ENCODE assay signal across 11 cellular contexts in genomic region chr7:50591480-50592438, GRCh38. TPM values are rescaled to one million over a fixed set of nuclear protein-coding genes. Genes with fewer than 3 reads are reported as not detected.
DNase-seq lines count a peak whose midpoint lies in the region; ATAC-seq and TF ChIP-seq lines count a peak whose summit lies in the region.
"Had no signal": no experiment of that assay in that cellular context is flagged by ENCODE, and none has a peak within 500 bp of the region (broad histone marks: within the 10 kb centered on the region; RNA-seq: fewer than 3 reads in every experiment).

No MANE protein-coding gene starts in this region.

- DNase-seq in MG63 (no peak), medulla oblongata (ENCODE audit: extremely low spot score) (no peak), transverse colon (no peak)
- DNase-seq: CD4-positive, alpha-beta T cell; left ventricle myocardium inferior; NCI-H1048 had no signal

- in situ Hi-C loops in transverse colon (cut with MboI; ENCODE audit: low pct_ligation_motif_present in 1 of 4, low pct_unique_long_range_greater_than_20kb in 1 of 4, low sequenced_read_pairs in 3 of 4) = no loop called here

- no peaks in the 10 kb centered on the region for H3K36me3 ChIP-seq in ectodermal cell (ENCODE audit: control insufficient read depth, insufficient read depth, low read length)
- H3K36me3 ChIP-seq in MG63 = peaks cover 5% of the 10 kb centered on the region
- no peaks in the 10 kb centered on the region for H3K36me3 ChIP-seq in transverse colon

- H3K4me3 ChIP-seq in ectodermal cell (ENCODE audit: insufficient read depth, low read depth, low read length) (no peak overlapping the region), MG63 (no peak overlapping the region), transverse colon (no peak overlapping the region)
- H3K4me3 ChIP-seq: left ventricle myocardium inferior had no signal

- no peak for TF ChIP-seq CTCF in transverse colon (IDR thresholded peaks at IDR 0.05)

- no peak for TF ChIP-seq EP300 in transverse colon (IDR thresholded peaks at IDR 0.05; ENCODE audit: low read depth)

- H3K27me3 ChIP-seq in ectodermal cell (ENCODE audit: control insufficient read depth, insufficient read depth, low read length, poor library complexity, severe bottlenecking) (no peaks in the 10 kb centered on the region), MG63 (no peaks in the 10 kb centered on the region), transverse colon (no peaks in the 10 kb centered on the region)

- TF ChIP-seq POLR2A in GM18505 (IDR thresholded peaks at IDR 0.05; ENCODE audit: borderline replicate concordance, extremely low read depth, insufficient read depth, insufficient read length) (no peak), transverse colon (IDR thresholded peaks at IDR 0.05) (no peak)

- H3K9me3 ChIP-seq in ectodermal cell (ENCODE audit: control insufficient read depth, low read length) = no peaks in the 10 kb centered on the region
- no peaks in the 10 kb centered on the region for H3K9me3 ChIP-seq in MG63
- H3K9me3 ChIP-seq in transverse colon = no peaks in the 10 kb centered on the region
- H3K9me3 ChIP-seq: left ventricle myocardium inferior had no signal

- peak overlapping the region; percentile 50 for H3K27ac ChIP-seq in ectodermal cell (ENCODE audit: insufficient read depth, low read depth, low read length, poor library complexity, severe bottlenecking)
- H3K27ac ChIP-seq in transverse colon = no peak overlapping the region
- H3K27ac ChIP-seq: left ventricle myocardium inferior had no signal

- WGBS in ectodermal cell, 2 experiments = 87 to 89% methylated on average over 21 of the region's 21 CpGs
- 66 to 87% methylated on average over 2 to 21 of the region's 21 CpGs for WGBS in transverse colon (ENCODE audit: low coverage in 1 of 2), 2 donors

- intact Hi-C loops in transverse colon (cut with DNase I; ENCODE audit: low total_unique reads) = no loop called here

- ATAC-seq in GM18505 (IDR thresholded peaks at IDR 0.05; ENCODE audit: unreplicated experiment) (peak; percentile 63), GM21723 (IDR thresholded peaks at IDR 0.05; ENCODE audit: unreplicated experiment) (peak; percentile 50), HG03571 (IDR thresholded peaks at IDR 0.05; ENCODE audit: unreplicated experiment) (peak; percentile 63), GM18868 (IDR thresholded peaks at IDR 0.05; ENCODE audit: unreplicated experiment) (no peak)

- H3K4me1 ChIP-seq in ectodermal cell (ENCODE audit: control insufficient read depth, insufficient read depth, low read length) (peaks cover 5% of the 10 kb centered on the region), transverse colon (no peaks in the 10 kb centered on the region)
- H3K4me1 ChIP-seq: left ventricle myocardium inferior had no signal

RNA-seq across cellular contexts. Expression of gene DDC, which starts 26.6 kb away (rescaled TPM):
- not detected for polyA plus RNA-seq in ectodermal cell (2013, experiment 1 of 4)
- not detected for polyA plus RNA-seq in ectodermal cell (2013, experiment 2 of 4)
- not detected for polyA plus RNA-seq in ectodermal cell (2013, experiment 3 of 4)
- not detected for polyA plus RNA-seq in ectodermal cell (2013, experiment 4 of 4)
- total RNA-seq in MG63 (2014; rRNA removed; shearing (Covaris generic); ENCODE audit: low replicate concordance) = not detected in 2 replicates
- 10 to 100 TPM; 16.1 to 71.3 (median 42.5) TPM for total RNA-seq in transverse colon
- total RNA-seq: CD4-positive, alpha-beta T cell; left ventricle myocardium inferior had no signal

Comparison
In these comparisons a context has a peak if more than half of its experiments do, and no peak if none do; other contexts are left out.
1. RNA of gene DDC, which starts 26.6 kb away (total RNA-seq): 16.1 to 71.3 TPM in transverse colon; not detected in MG63; every median in the first group is over 10 times any median in the second.